Comparison of ENCODE assay signal across 23 cellular contexts in genomic region chr22:45102896-45103420, GRCh38.
"Had no signal": no experiment of that assay in that cellular context is flagged by ENCODE, and none has a peak within 500 bp of the region (broad histone marks: within the 10 kb centered on the region; RNA-seq: fewer than 3 reads in every experiment).

No MANE protein-coding gene starts in this region.

- H3K4me3 Mint-ChIP-seq: activated CD4-positive, alpha-beta memory T cell treated with anti-CD3 and anti-CD28 coated beads for 36 hours; activated naive CD8-positive, alpha-beta T cell; activated T-helper 1 cell treated with anti-CD3 and anti-CD28 coated beads, Interleukin-12 subunit alpha, Interleukin-12 subunit beta, Interleukin-2, Interleukin-4 antibody, amounts not matched to agents 30 ng/mL and 10 ng/mL and 1 ng/mL, durations not matched to agents 14 hours and 24 hours and 36 hours; neural crest cell; stimulated activated naive CD8-positive, alpha-beta T cell treated with anti-CD3 and anti-CD28 coated beads, Interleukin-15, Interleukin-2, amounts not matched to agents 100 ng/mL and 50 ng/mL, for 24 hours had no signal

- H3K27me3 ChIP-seq: ovary, right lobe of liver had no signal

- DNase-seq: activated CD4-positive, alpha-beta memory T cell treated with anti-CD3 and anti-CD28 coated beads for 36 hours; activated gamma-delta T cell treated with Interleukin-2 at 50 U/mL for 16 hours; activated T-cell treated with anti-CD3 and anti-CD28 coated beads for 4 hours; dermis blood vessel endothelial cell; effector memory CD4-positive, alpha-beta T cell; esophagus squamous epithelium; heart right ventricle; left ventricle myocardium inferior; mammary epithelial cell; midbrain; ovary; right lobe of liver; small intestine; stimulated activated CD4-positive, alpha-beta T cell treated with anti-CD3 and anti-CD28 coated beads, Interleukin-15, amount 100 ng/mL, for 24 hours; stimulated activated CD4-positive, alpha-beta T cell treated with anti-CD3 and anti-CD28 coated beads, Interleukin-2, amount 100 ng/mL, for 48 hours; upper lobe of left lung had no signal

- H3K4me3 ChIP-seq: esophagus squamous epithelium, heart right ventricle, left ventricle myocardium inferior, ovary, right lobe of liver, suprapubic skin, upper lobe of left lung had no signal

- FAIRE-seq: bronchial epithelial cell, endothelial cell of umbilical vein, small intestine had no signal

- H3K36me3 ChIP-seq: esophagus squamous epithelium, heart right ventricle, left ventricle myocardium inferior, ovary, right lobe of liver, suprapubic skin, upper lobe of left lung had no signal

- H3K27ac ChIP-seq: esophagus squamous epithelium, heart right ventricle, left ventricle myocardium inferior, ovary, right lobe of liver, suprapubic skin, upper lobe of left lung had no signal

- H3K4me1 Mint-ChIP-seq: neural crest cell had no signal

- H3K9me3 ChIP-seq: esophagus squamous epithelium, heart right ventricle, left ventricle myocardium inferior, ovary, right lobe of liver, suprapubic skin, upper lobe of left lung had no signal

- H3K27ac Mint-ChIP-seq: activated CD4-positive, alpha-beta memory T cell treated with anti-CD3 and anti-CD28 coated beads for 36 hours; activated naive CD8-positive, alpha-beta T cell; activated T-helper 1 cell treated with anti-CD3 and anti-CD28 coated beads, Interleukin-12 subunit alpha, Interleukin-12 subunit beta, Interleukin-2, Interleukin-4 antibody, amounts not matched to agents 30 ng/mL and 10 ng/mL and 1 ng/mL, durations not matched to agents 14 hours and 24 hours and 36 hours; stimulated activated naive CD8-positive, alpha-beta T cell treated with anti-CD3 and anti-CD28 coated beads, Interleukin-15, Interleukin-2, amounts not matched to agents 100 ng/mL and 50 ng/mL, for 24 hours had no signal

- H3K36me3 Mint-ChIP-seq: activated CD4-positive, alpha-beta memory T cell treated with anti-CD3 and anti-CD28 coated beads for 36 hours; activated naive CD8-positive, alpha-beta T cell had no signal

- H3K4me1 ChIP-seq: left ventricle myocardium inferior, right lobe of liver, suprapubic skin, upper lobe of left lung had no signal

- H3K9me3 Mint-ChIP-seq: activated CD4-positive, alpha-beta memory T cell treated with anti-CD3 and anti-CD28 coated beads for 36 hours; activated T-helper 1 cell treated with anti-CD3 and anti-CD28 coated beads, Interleukin-12 subunit alpha, Interleukin-12 subunit beta, Interleukin-2, Interleukin-4 antibody, amounts not matched to agents 30 ng/mL and 10 ng/mL and 1 ng/mL, durations not matched to agents 14 hours and 24 hours and 36 hours; neural crest cell; stimulated activated naive CD8-positive, alpha-beta T cell treated with anti-CD3 and anti-CD28 coated beads, Interleukin-15, Interleukin-2, amounts not matched to agents 100 ng/mL and 50 ng/mL, for 24 hours had no signal
